In genomic region chr2:113973856-113974255, GRCh38 we compare ENCODE assay signal across 1 cellular context.
A peak's percentile ranks its signal among the peaks of the same experiment; 100 is the strongest.
TF ChIP-seq lines count a peak whose summit lies in the region.

No MANE protein-coding gene starts in this region.

TF ChIP-seq in HepG2, 621 proteins besides CTCF, POLR2A, EP300 and RAD21 (continued from another document):
- no peak for TF ChIP-seq SNAPC4 (CRISPR knock-in tag; IDR thresholded peaks at IDR 0.05)
- no peak for TF ChIP-seq FOXO4 (CRISPR knock-in tag; conservative IDR thresholded peaks at IDR 0.05)
- TF ChIP-seq E2F5 (CRISPR knock-in tag; conservative IDR thresholded peaks at IDR 0.05) = no peak
- TF ChIP-seq ZNF792 (CRISPR knock-in tag; IDR thresholded peaks at IDR 0.05) = no peak
- TF ChIP-seq CEBPG (CRISPR knock-in tag; IDR thresholded peaks at IDR 0.05) = no peak
- no peak for TF ChIP-seq SMC3 (IDR thresholded peaks at IDR 0.05; ENCODE audit: low read length)
- TF ChIP-seq ZNF530 (CRISPR knock-in tag; IDR thresholded peaks at IDR 0.05; ENCODE audit: low read depth) = no peak
- TF ChIP-seq CEBPB (IDR thresholded peaks at IDR 0.05; ENCODE audit: borderline replicate concordance, low read depth, low read length) = no peak
- TF ChIP-seq RBM22 (optimal IDR thresholded peaks at IDR 0.05; ENCODE audit: low read length) = no peak
- 0 out of 2 replicates have a peak, but pooled peaks have one; percentile 25 for TF ChIP-seq HDAC1 (CRISPR knock-in tag; IDR thresholded peaks at IDR 0.05)
- no peak for TF ChIP-seq ZNF44 (CRISPR knock-in tag; IDR thresholded peaks at IDR 0.05)
- TF ChIP-seq TGIF2 (CRISPR knock-in tag; IDR thresholded peaks at IDR 0.05) = 0 out of 2 replicates have a peak, but pooled peaks have one; percentile 24
- no peak for TF ChIP-seq ASH2L (IDR thresholded peaks at IDR 0.05; ENCODE audit: insufficient read length, low read depth, low read length)
- TF ChIP-seq ARID5B (CRISPR knock-in tag; IDR thresholded peaks at IDR 0.05) = no peak
- no peak for TF ChIP-seq PREB (CRISPR knock-in tag; IDR thresholded peaks at IDR 0.05)
- no peak for TF ChIP-seq NR3C1 (CRISPR knock-in tag; IDR thresholded peaks at IDR 0.05)
- no peak for TF ChIP-seq ZNF230 (CRISPR knock-in tag; IDR thresholded peaks at IDR 0.05)
- TF ChIP-seq SMAD3 (CRISPR knock-in tag; IDR thresholded peaks at IDR 0.05) = no peak
- no peak for TF ChIP-seq PAX8 (CRISPR knock-in tag; IDR thresholded peaks at IDR 0.05; ENCODE audit: borderline replicate concordance)
- no peak for TF ChIP-seq ZNF20 (CRISPR knock-in tag; IDR thresholded peaks at IDR 0.05)
- 0 out of 2 replicates have a peak, but pooled peaks have one; percentile 52 for TF ChIP-seq ZNF670 (CRISPR knock-in tag; IDR thresholded peaks at IDR 0.05; ENCODE audit: borderline replicate concordance)
- no peak for TF ChIP-seq POLR2G (IDR thresholded peaks at IDR 0.05; ENCODE audit: low read depth, low read length)
- no peak for TF ChIP-seq MED8 (CRISPR knock-in tag; IDR thresholded peaks at IDR 0.05; ENCODE audit: insufficient replicate concordance)
- 0 out of 2 replicates have a peak, but pooled peaks have one; percentile 30 for TF ChIP-seq AHDC1 (CRISPR knock-in tag; IDR thresholded peaks at IDR 0.05; ENCODE audit: borderline replicate concordance)
- no peak for TF ChIP-seq HINFP (CRISPR knock-in tag; IDR thresholded peaks at IDR 0.05; ENCODE audit: low read depth)
- TF ChIP-seq ZNF879 (CRISPR knock-in tag; IDR thresholded peaks at IDR 0.05) = no peak
- peak; percentile 33; the same call in 1 of the 2 replicates for TF ChIP-seq HBP1 (CRISPR knock-in tag; IDR thresholded peaks at IDR 0.05; ENCODE audit: low read depth)
- TF ChIP-seq ZNF124 (CRISPR knock-in tag; IDR thresholded peaks at IDR 0.05) = no peak
- TF ChIP-seq NFIC (IDR thresholded peaks at IDR 0.05; ENCODE audit: low read length) = no peak
